Comparison of ENCODE assay signal across 9 cellular contexts in genomic region chr9:5435912-5436311, GRCh38. TPM values are rescaled to one million over a fixed set of nuclear protein-coding genes. Genes with fewer than 3 reads are reported as not detected.
DNase-seq lines count a peak whose midpoint lies in the region; ATAC-seq and TF ChIP-seq lines count a peak whose summit lies in the region.
"Had no signal": no experiment of that assay in that cellular context is flagged by ENCODE, and none has a peak within 500 bp of the region (broad histone marks: within the 10 kb centered on the region; RNA-seq: fewer than 3 reads in every experiment).

No MANE protein-coding gene starts in this region.

- peaks cover 7% of the 10 kb centered on the region for H3K36me3 ChIP-seq in CD8-positive, alpha-beta memory T cell (ENCODE audit: insufficient read depth, low read length)

- H3K4me3 Mint-ChIP-seq in CD8-positive, alpha-beta memory T cell = peak overlapping the region in 4 of 7 donors; percentile 90 to 95 (median 95)
- H3K4me3 Mint-ChIP-seq in HFFc6 (peak overlapping the region; percentile 99; the same call in 1 of the 2 replicates), WTC11 (peak overlapping the region; percentile 95)

- no peak for DNase-seq in CD8-positive, alpha-beta memory T cell
- peak; percentile 59 for DNase-seq in HFFc6
- no peak for DNase-seq in WTC11 (ENCODE audit: low spot score)
- peak; percentile 77 for DNase-seq in kidney tubule cell (ENCODE audit: low spot score)
- no peak for DNase-seq in putamen (ENCODE audit: low spot score)
- DNase-seq in inferior parietal cortex (ENCODE audit: extremely low spot score) = no peak
- DNase-seq: kidney, NCI-H226 had no signal

- H3K27me3 Mint-ChIP-seq in CD8-positive, alpha-beta memory T cell = no peaks in the 10 kb centered on the region
- H3K27me3 Mint-ChIP-seq in HFFc6 (ENCODE audit: insufficient read depth) (no peaks in the 10 kb centered on the region), WTC11 (ENCODE audit: low read depth) (no peaks in the 10 kb centered on the region)

- CTCF ChIA-PET in CD8-positive, alpha-beta memory T cell (lab: Charles Lee) = interaction anchor here (2.7 kb wide), 1 partner anchor 12 kb away, joined by 9 read pairs; no protein-coding TSS in a partner anchor
- CTCF ChIA-PET in WTC11 (lab: Charles Lee) = no interaction called here

- no peak overlapping the region for H3K27ac ChIP-seq in CD8-positive, alpha-beta memory T cell (ENCODE audit: low read depth, low read length)

- peaks cover 30% of the 10 kb centered on the region for H3K4me1 ChIP-seq in CD8-positive, alpha-beta memory T cell (ENCODE audit: insufficient read depth, low read length)

- peaks cover 32 to 40% (median 37%) of the 10 kb centered on the region in 3 donors for H3K4me1 Mint-ChIP-seq in CD8-positive, alpha-beta memory T cell
- H3K4me1 Mint-ChIP-seq in HFFc6 (ENCODE audit: low read depth) (peaks cover 43% of the 10 kb centered on the region), WTC11 (peaks cover 24% of the 10 kb centered on the region)

- no peaks in the 10 kb centered on the region for H3K9me3 Mint-ChIP-seq in CD8-positive, alpha-beta memory T cell
- H3K9me3 Mint-ChIP-seq in HFFc6 (peaks cover 17% of the 10 kb centered on the region), WTC11 (peaks cover 17% of the 10 kb centered on the region)

- POLR2A ChIA-PET in CD8-positive, alpha-beta memory T cell (lab: Charles Lee) = no interaction called here
- POLR2A ChIA-PET in WTC11 (lab: Charles Lee) = no interaction called here

- H3K27me3 ChIP-seq in CD8-positive, alpha-beta memory T cell (ENCODE audit: insufficient read depth, low read length, poor library complexity, severe bottlenecking) = no peaks in the 10 kb centered on the region

- H3K27ac Mint-ChIP-seq in CD8-positive, alpha-beta memory T cell = peak overlapping the region in 5 of 8 donors; percentile 97 to 99 (median 99)
- H3K27ac Mint-ChIP-seq in HFFc6 (peak overlapping the region; percentile 98), WTC11 (no peak overlapping the region)

- H3K9me3 ChIP-seq in CD8-positive, alpha-beta memory T cell (ENCODE audit: low read length) = no peaks in the 10 kb centered on the region

- H3K4me3 ChIP-seq in CD8-positive, alpha-beta memory T cell (ENCODE audit: low read length) = no peak overlapping the region

- ATAC-seq in WTC11 (no peak), GM19463 (IDR thresholded peaks at IDR 0.05; ENCODE audit: unreplicated experiment) (no peak)

- TF ChIP-seq CTCF in HFFc6 (IDR thresholded peaks at IDR 0.05) (no peak), WTC11 (IDR thresholded peaks at IDR 0.05) (no peak)

- H3K36me3 Mint-ChIP-seq in CD8-positive, alpha-beta memory T cell = peaks cover 4 to 47% (median 5%) of the 10 kb centered on the region in 3 donors
- H3K36me3 Mint-ChIP-seq in HFFc6 (ENCODE audit: low read depth) (peaks cover 24% of the 10 kb centered on the region), WTC11 (peaks cover 46% of the 10 kb centered on the region)

TF ChIP-seq in WTC11, 78 proteins besides CTCF, POLR2A, EP300 and RAD21:
- no peak for TF ChIP-seq GABPB1 (CRISPR knock-in tag; IDR thresholded peaks at IDR 0.05)
- TF ChIP-seq ZNF512 (CRISPR knock-in tag; IDR thresholded peaks at IDR 0.05; ENCODE audit: borderline replicate concordance) = no peak
- TF ChIP-seq FOXK1 (CRISPR knock-in tag; IDR thresholded peaks at IDR 0.05) = no peak
- TF ChIP-seq IRF2 (CRISPR knock-in tag; IDR thresholded peaks at IDR 0.05; ENCODE audit: borderline replicate concordance, low read depth) = no peak
- no peak for TF ChIP-seq ZNF532 (CRISPR knock-in tag; IDR thresholded peaks at IDR 0.05; ENCODE audit: borderline replicate concordance)
- TF ChIP-seq SMAD4 (CRISPR knock-in tag; IDR thresholded peaks at IDR 0.05) = no peak
- TF ChIP-seq TCF7 (CRISPR knock-in tag; IDR thresholded peaks at IDR 0.05; ENCODE audit: low read depth) = no peak
- no peak for TF ChIP-seq CBFB (CRISPR knock-in tag; IDR thresholded peaks at IDR 0.05; ENCODE audit: low read depth)
- no peak for TF ChIP-seq USF1 (CRISPR knock-in tag; IDR thresholded peaks at IDR 0.05)
- TF ChIP-seq NR1H2 (CRISPR knock-in tag; IDR thresholded peaks at IDR 0.05) = no peak

RNA-seq across cellular contexts. Expression of gene PLGRKT, which starts 1.8 kb away (rescaled TPM):
- total RNA-seq in CD8-positive, alpha-beta memory T cell = 10 to 100 TPM; 34.3 to 36.1 TPM
- 48.6 TPM for polyA plus RNA-seq in CD8-positive, alpha-beta memory T cell
- total RNA-seq in HFFc6 (2021; fragmentation: NEBNext Ultra II Directional; extraction: Animal tissue kit (Norgen Biotek cat#: 25700)) = 10 to 100 TPM; 18.0 to 26.5 (median 21.4) TPM
- 19.2 to 26.3 TPM (median 25.0 TPM) in 3 replicates for total RNA-seq in WTC11 (2021)

RNA-seq across cellular contexts. Expression of gene CD274, which starts 14.4 kb away (rescaled TPM):
- 10 to 100 TPM; 13.2 to 17.6 TPM for total RNA-seq in CD8-positive, alpha-beta memory T cell
- polyA plus RNA-seq in CD8-positive, alpha-beta memory T cell = 6.1 TPM
- total RNA-seq in HFFc6 (2021; fragmentation: NEBNext Ultra II Directional; extraction: Animal tissue kit (Norgen Biotek cat#: 25700)) = 10 to 100 TPM; 10.3 to 15.9 (median 13.0) TPM
- 0.05 to 0.42 TPM (median 0.21 TPM) in 3 replicates for total RNA-seq in WTC11 (2021)

Comparison
In these comparisons a context has a peak if more than half of its experiments do, and no peak if none do; other contexts are left out.
1. DNase-seq: peak in HFFc6 (single experiment) and kidney tubule cell (single experiment); none in CD8-positive, alpha-beta memory T cell (0 of 5), WTC11 (single experiment), putamen (single experiment) and inferior parietal cortex (single experiment).
2. Peak in every context shown above with its lines, with median percentiles within 50 percentile points of each other: H3K4me3 Mint-ChIP-seq.